ENCODE assay signal across 1 cellular context in the genomic region with DNA sequence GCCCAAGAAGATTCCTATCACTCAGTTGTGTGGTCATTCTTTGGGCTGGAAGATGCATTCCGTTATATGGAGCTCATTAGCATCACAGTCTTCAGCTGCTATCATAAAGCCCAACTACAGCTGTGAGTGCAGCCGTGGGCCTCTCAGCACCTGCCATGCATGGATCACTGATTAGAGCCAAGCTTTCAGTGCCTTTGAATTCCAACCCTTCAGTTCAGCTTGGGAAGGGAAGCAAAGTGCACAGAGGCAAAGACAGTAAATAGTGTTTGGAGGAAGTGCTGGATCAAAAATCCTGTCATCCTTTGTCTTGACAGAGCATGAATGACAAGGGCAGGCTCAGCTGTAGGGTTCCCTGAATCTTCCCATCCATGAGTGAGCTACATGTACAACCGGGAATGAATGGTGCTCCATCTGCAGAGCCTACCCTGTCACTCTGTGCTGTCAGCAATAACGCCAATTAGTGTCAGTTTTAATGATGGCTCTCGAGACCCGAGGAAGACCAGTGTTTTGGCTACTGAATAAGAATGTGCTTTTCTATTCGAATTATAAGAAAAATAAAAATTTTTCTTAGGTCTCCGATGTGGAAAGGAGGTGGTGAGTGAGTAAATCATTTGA.
TF ChIP-seq lines count a peak whose summit lies in the region.

No MANE protein-coding gene starts in this region.

TF ChIP-seq in SK-N-SH, 30 proteins besides CTCF, POLR2A, EP300 and RAD21 (continued from another document):
- TF ChIP-seq SIN3A (IDR thresholded peaks at IDR 0.05; ENCODE audit: borderline replicate concordance, low read depth, low read length) = no peak
- TF ChIP-seq RFX5 (IDR thresholded peaks at IDR 0.05; ENCODE audit: low read length) = no peak
- no peak for TF ChIP-seq JUND (IDR thresholded peaks at IDR 0.05)
- no peak for TF ChIP-seq POLR2AphosphoS5 (IDR thresholded peaks at IDR 0.05; ENCODE audit: low read depth, low read length)
- no peak for TF ChIP-seq PBX3 (IDR thresholded peaks at IDR 0.05)
- TF ChIP-seq GATA2 (CRISPR knock-in tag; IDR thresholded peaks at IDR 0.05) = no peak
- no peak for TF ChIP-seq RXRA (IDR thresholded peaks at IDR 0.05; ENCODE audit: borderline replicate concordance, low read depth)
- TF ChIP-seq FOSL2 (IDR thresholded peaks at IDR 0.05; ENCODE audit: borderline replicate concordance, low read depth) = no peak
